8 cellular contexts compared by ENCODE assay signal in the genomic region with DNA sequence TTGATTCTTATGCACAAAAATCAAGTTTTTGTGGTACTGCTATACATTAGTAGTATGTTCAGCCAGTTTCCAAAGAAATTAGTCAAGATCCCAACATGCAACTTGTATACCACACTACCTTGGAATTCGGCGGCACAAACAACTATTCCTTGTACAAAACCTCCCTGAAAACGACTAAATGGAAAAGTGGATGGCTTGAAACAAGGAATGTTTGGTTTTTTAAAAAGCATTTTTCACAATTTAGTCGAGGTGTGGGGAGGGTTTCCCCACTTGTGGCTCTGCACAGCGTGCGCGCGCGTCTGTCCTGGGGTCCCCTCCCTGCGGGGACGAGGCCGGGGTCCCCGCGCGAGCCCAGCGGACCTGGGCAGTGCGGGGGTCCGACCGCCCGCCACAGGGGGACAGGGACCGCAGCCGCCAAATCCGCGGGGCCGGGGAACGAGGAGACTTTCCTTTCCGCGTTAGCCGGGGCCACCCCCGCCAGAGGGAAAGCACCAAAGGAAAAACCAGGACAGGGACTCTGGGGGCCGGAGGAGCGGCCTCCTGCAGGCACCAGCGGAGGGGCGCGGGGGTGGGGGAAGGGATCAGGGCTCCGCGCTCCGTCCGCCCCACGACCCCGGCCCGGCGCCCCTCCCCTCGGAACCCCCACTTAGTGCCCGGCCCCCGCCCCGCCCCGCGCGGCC. TPM values are rescaled to one million over a fixed set of nuclear protein-coding genes. Genes with fewer than 3 reads are reported as not detected.
A peak's percentile ranks its signal among the peaks of the same experiment; 100 is the strongest.
DNase-seq lines count a peak whose midpoint lies in the region; ATAC-seq and TF ChIP-seq lines count a peak whose summit lies in the region.

No MANE protein-coding gene starts in this region.

- no peak for TF ChIP-seq RAD21 in SK-N-SH (IDR thresholded peaks at IDR 0.05; ENCODE audit: low read length)

- no peaks in the 10 kb centered on the region for H3K27me3 ChIP-seq in SK-N-SH (ENCODE audit: insufficient read depth)
- no peaks in the 10 kb centered on the region for H3K27me3 ChIP-seq in naive thymus-derived CD4-positive, alpha-beta T cell (ENCODE audit: control insufficient read depth in 2 of 2, insufficient read depth in 2 of 2, low read length in 2 of 2)

- H3K36me3 ChIP-seq in SK-N-SH (replicated peaks in 1 of 2; ENCODE audit: control insufficient read depth in 1 of 2, insufficient read depth in 2 of 2, low read length in 1 of 2) = peaks cover 0 to 5% of the 10 kb centered on the region in 2 experiments
- H3K36me3 ChIP-seq in naive thymus-derived CD4-positive, alpha-beta T cell (ENCODE audit: control insufficient read depth in 2 of 3, insufficient read depth in 3 of 3, low read length in 3 of 3) = no peaks in the 10 kb centered on the region

- ATAC-seq in GM18499 (IDR thresholded peaks at IDR 0.05; ENCODE audit: insufficient read depth, unreplicated experiment) (peak; percentile 11), HG02884 (IDR thresholded peaks at IDR 0.05; ENCODE audit: unreplicated experiment) (peak; percentile 18), esophagus mucosa (peak; percentile 6)
- ATAC-seq in naive thymus-derived CD4-positive, alpha-beta T cell = no peak

- peaks cover 0 to 5% (median 0%) of the 10 kb centered on the region in 5 donors for H3K36me3 Mint-ChIP-seq in naive thymus-derived CD4-positive, alpha-beta T cell

- H3K9me3 ChIP-seq in SK-N-SH = no peaks in the 10 kb centered on the region
- no peaks in the 10 kb centered on the region for H3K9me3 ChIP-seq in naive thymus-derived CD4-positive, alpha-beta T cell (ENCODE audit: control insufficient read depth in 2 of 3, low read length in 3 of 3)

- POLR2A ChIA-PET in SK-N-SH (lab: Yijun Ruan, JAX) = no interaction called here
- POLR2A ChIA-PET in naive thymus-derived CD4-positive, alpha-beta T cell (lab: Charles Lee) = no interaction called here

- H3K9ac ChIP-seq in SK-N-SH = peak overlapping the region; percentile 89

- peaks cover 10% of the 10 kb centered on the region for H3F3A ChIP-seq in SK-N-SH (replicated peaks; ENCODE audit: insufficient read depth)

- H3K27ac ChIP-seq in SK-N-SH (ENCODE audit: low read depth in 2 of 2, low read length in 1 of 2) = peak overlapping the region; percentile 55 to 78; a peak in 3 of 4 replicates
- no peak overlapping the region for H3K27ac ChIP-seq in naive thymus-derived CD4-positive, alpha-beta T cell (ENCODE audit: low read depth, low read length)

- peak overlapping the region; percentile 96 for H3K4me2 ChIP-seq in SK-N-SH

- intact Hi-C loops in naive thymus-derived CD4-positive, alpha-beta T cell (cut with micrococcal nuclease) = loop anchor here (2.0 to 10.0 kb wide), 2 partner anchors 84 to 146 kb away; a partner anchor contains a TSS

- peaks cover 29% of the 10 kb centered on the region for H4K20me1 ChIP-seq in SK-N-SH (ENCODE audit: insufficient read depth)

- DNase-seq in AG08395 (ENCODE audit: low spot score) (peak; percentile 53), SK-N-SH (no peak), DMS153 treated with DMSO at 0.1 percent for 48 hours (lab: John Stamatoyannopoulos, UW; ENCODE audit: unreplicated experiment) (no peak)
- DNase-seq in naive thymus-derived CD4-positive, alpha-beta T cell = peak in 1 of 9 donors; percentile 9
- DNase-seq in stimulated activated naive CD4-positive, alpha-beta T cell (lab: John Stamatoyannopoulos, UW) = no peak

- no peak for TF ChIP-seq EP300 in SK-N-SH (IDR thresholded peaks at IDR 0.05; ENCODE audit: borderline replicate concordance in 1 of 2, low read depth in 1 of 2, low read length in 1 of 2)

- no peaks in the 10 kb centered on the region for H3K9me2 ChIP-seq in SK-N-SH

- peak overlapping the region; percentile 45 to 79 (median 62) for H3K4me3 Mint-ChIP-seq in naive thymus-derived CD4-positive, alpha-beta T cell

- peaks cover 0 to 8% (median 0%) of the 10 kb centered on the region in 11 donors for H3K9me3 Mint-ChIP-seq in naive thymus-derived CD4-positive, alpha-beta T cell

- H3K4me1 ChIP-seq in SK-N-SH (ENCODE audit: control insufficient read depth in 1 of 2, insufficient read depth in 2 of 2, low read depth in 1 of 2, low read length in 1 of 2) = peaks cover 5 to 27% of the 10 kb centered on the region in 2 experiments; a peak in 3 of 4 replicates
- no peaks in the 10 kb centered on the region for H3K4me1 ChIP-seq in naive thymus-derived CD4-positive, alpha-beta T cell (ENCODE audit: control insufficient read depth in 2 of 2, insufficient read depth in 2 of 2, low read length in 2 of 2)

- H3K27me3 Mint-ChIP-seq in naive thymus-derived CD4-positive, alpha-beta T cell = peaks cover 13 to 51% (median 38%) of the 10 kb centered on the region in 5 donors

- H3K4me3 ChIP-seq in SK-N-SH (ENCODE audit: low read depth in 2 of 2, low read length in 1 of 2) = peak overlapping the region; percentile 74 to 82
- no peak overlapping the region for H3K4me3 ChIP-seq in naive thymus-derived CD4-positive, alpha-beta T cell (ENCODE audit: low read length)

- peak overlapping the region; percentile 85 for H2AFZ ChIP-seq in SK-N-SH (ENCODE audit: low read depth)

- peaks cover 10 to 29% (median 26%) of the 10 kb centered on the region in 7 donors for H3K4me1 Mint-ChIP-seq in naive thymus-derived CD4-positive, alpha-beta T cell

- 37% methylated on average over 6 of the region's 50 CpGs for WGBS in SK-N-SH (ENCODE audit: low lambda C conversion rate)

- no peak overlapping the region for H3K27ac Mint-ChIP-seq in naive thymus-derived CD4-positive, alpha-beta T cell

- peaks cover 38% of the 10 kb centered on the region for H3K79me2 ChIP-seq in SK-N-SH (ENCODE audit: insufficient read depth)

- CTCF ChIA-PET in SK-N-SH (lab: Yijun Ruan, JAX) = interaction anchor here (2.2 kb wide), 1 partner anchor 93 kb away, joined by 7 read pairs; no protein-coding TSS in a partner anchor
- CTCF ChIA-PET in naive thymus-derived CD4-positive, alpha-beta T cell (lab: Charles Lee) = no interaction called here

- TF ChIP-seq CTCF in SK-N-SH (IDR thresholded peaks at IDR 0.05) = no peak

TF ChIP-seq in SK-N-SH, 30 proteins besides CTCF, POLR2A, EP300 and RAD21:
- TF ChIP-seq, protein P1, sequence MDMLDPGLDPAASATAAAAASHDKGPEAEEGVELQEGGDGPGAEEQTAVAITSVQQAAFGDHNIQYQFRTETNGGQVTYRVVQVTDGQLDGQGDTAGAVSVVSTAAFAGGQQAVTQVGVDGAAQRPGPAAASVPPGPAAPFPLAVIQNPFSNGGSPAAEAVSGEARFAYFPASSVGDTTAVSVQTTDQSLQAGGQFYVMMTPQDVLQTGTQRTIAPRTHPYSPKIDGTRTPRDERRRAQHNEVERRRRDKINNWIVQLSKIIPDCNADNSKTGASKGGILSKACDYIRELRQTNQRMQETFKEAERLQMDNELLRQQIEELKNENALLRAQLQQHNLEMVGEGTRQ (IDR thresholded peaks at IDR 0.05; ENCODE audit: borderline replicate concordance, low read depth, low read length) = no peak
- TF ChIP-seq, protein P2, sequence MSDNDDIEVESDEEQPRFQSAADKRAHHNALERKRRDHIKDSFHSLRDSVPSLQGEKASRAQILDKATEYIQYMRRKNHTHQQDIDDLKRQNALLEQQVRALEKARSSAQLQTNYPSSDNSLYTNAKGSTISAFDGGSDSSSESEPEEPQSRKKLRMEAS (IDR thresholded peaks at IDR 0.05; ENCODE audit: low read depth) = no peak
- no peak for TF ChIP-seq RXRA (IDR thresholded peaks at IDR 0.05; ENCODE audit: borderline replicate concordance, low read depth)

RNA-seq across cellular contexts. Expression of a gene that starts 0.5 kb away (rescaled TPM):
- 12.1 and 15.7 TPM in 2 replicates for polyA plus RNA-seq in SK-N-SH (2012; rRNA removed)
- 12.9 and 15.1 TPM in 2 replicates for polyA plus RNA-seq in SK-N-SH (2012; cell fraction: cytosol; rRNA removed)
- 10.4 and 11.4 TPM in 2 replicates for polyA plus RNA-seq in SK-N-SH (2012; cell fraction: nucleus; rRNA removed)
- total RNA-seq in esophagus mucosa = 21.2 TPM
- 1 to 10 TPM; 1.8 to 4.6 (median 4.2) TPM for total RNA-seq in naive thymus-derived CD4-positive, alpha-beta T cell
- 1 to 10 TPM in 1 of 2 donors, under 1 TPM in 1; 0.52 to 1.4 TPM for polyA plus RNA-seq in naive thymus-derived CD4-positive, alpha-beta T cell
